ENCODE assay signal across 10 cellular contexts in genomic region chr2:38097611-38098350, GRCh38.
DNase-seq lines count a peak whose midpoint lies in the region; ATAC-seq and TF ChIP-seq lines count a peak whose summit lies in the region.
"Had no signal": no experiment of that assay in that cellular context is flagged by ENCODE, and none has a peak within 500 bp of the region (broad histone marks: within the 10 kb centered on the region; RNA-seq: fewer than 3 reads in every experiment).

No MANE protein-coding gene starts in this region.

- peak; percentile 45 for DNase-seq in kidney glomerular epithelial cell (lab: John Stamatoyannopoulos, UW)
- DNase-seq: activated T-cell treated with anti-CD3 and anti-CD28 coated beads, Interleukin-2, amount 50 U/mL, for 72 hours; DMS53; NCI-H1048 had no signal

- H3K4me3 ChIP-seq in HUES6 (ENCODE audit: low read depth, low read length) (peak overlapping the region; percentile 45), stomach smooth muscle (ENCODE audit: low read length in 2 of 2) (peak overlapping the region in 1 of 2 donors; percentile 59)

- H3K27ac ChIP-seq in HUES6 (ENCODE audit: low read depth, low read length): no peak overlapping the region
- H3K27ac ChIP-seq in angular gyrus (ENCODE audit: low read depth, low read length): peak overlapping the region; percentile 62
- peak overlapping the region; percentile 26 for H3K27ac ChIP-seq in stomach smooth muscle (ENCODE audit: low read length)

- no peak for TF ChIP-seq POLR2A in GM18505 (IDR thresholded peaks at IDR 0.05; ENCODE audit: borderline replicate concordance, extremely low read depth, insufficient read depth, insufficient read length)

- H3K9me3 ChIP-seq in HUES6 (ENCODE audit: control insufficient read depth, insufficient read depth, low read depth, low read length) (no peaks in the 10 kb centered on the region), stomach smooth muscle (ENCODE audit: control insufficient read depth in 2 of 2, low read length in 2 of 2) (no peaks in the 10 kb centered on the region)

- H3K4me1 ChIP-seq in HUES6 (ENCODE audit: control insufficient read depth, insufficient read depth, low read length) (peaks cover 64% of the 10 kb centered on the region), stomach smooth muscle (ENCODE audit: control insufficient read depth, insufficient read depth, low read length) (peaks cover 3% of the 10 kb centered on the region)

- ATAC-seq in HG02884 (IDR thresholded peaks at IDR 0.05; ENCODE audit: unreplicated experiment) (no peak), HG03139 (IDR thresholded peaks at IDR 0.05; ENCODE audit: unreplicated experiment) (no peak), GM18505 (IDR thresholded peaks at IDR 0.05; ENCODE audit: unreplicated experiment) (no peak)
- ATAC-seq: activated T-cell treated with anti-CD3 and anti-CD28 coated beads, Interleukin-2, amount 50 U/mL, for 72 hours had no signal

- H3K36me3 ChIP-seq in HUES6 (ENCODE audit: control insufficient read depth, insufficient read depth, low read length) (no peaks in the 10 kb centered on the region), stomach smooth muscle (ENCODE audit: control insufficient read depth in 2 of 2, insufficient read depth in 2 of 2, low read length in 2 of 2) (no peaks in the 10 kb centered on the region)

- H3K27me3 ChIP-seq in HUES6 (ENCODE audit: control insufficient read depth, insufficient read depth, low read length) (peaks cover 46% of the 10 kb centered on the region), stomach smooth muscle (ENCODE audit: control insufficient read depth in 1 of 2, insufficient read depth in 2 of 2, low read length in 2 of 2) (no peaks in the 10 kb centered on the region)

- H3K9ac ChIP-seq in HUES6 (ENCODE audit: low read length) (no peak overlapping the region), stomach smooth muscle (ENCODE audit: low read length in 2 of 2) (peak overlapping the region in 1 of 2 donors; percentile 39)
